ENCODE assay signal across 8 cellular contexts in the genomic region with DNA sequence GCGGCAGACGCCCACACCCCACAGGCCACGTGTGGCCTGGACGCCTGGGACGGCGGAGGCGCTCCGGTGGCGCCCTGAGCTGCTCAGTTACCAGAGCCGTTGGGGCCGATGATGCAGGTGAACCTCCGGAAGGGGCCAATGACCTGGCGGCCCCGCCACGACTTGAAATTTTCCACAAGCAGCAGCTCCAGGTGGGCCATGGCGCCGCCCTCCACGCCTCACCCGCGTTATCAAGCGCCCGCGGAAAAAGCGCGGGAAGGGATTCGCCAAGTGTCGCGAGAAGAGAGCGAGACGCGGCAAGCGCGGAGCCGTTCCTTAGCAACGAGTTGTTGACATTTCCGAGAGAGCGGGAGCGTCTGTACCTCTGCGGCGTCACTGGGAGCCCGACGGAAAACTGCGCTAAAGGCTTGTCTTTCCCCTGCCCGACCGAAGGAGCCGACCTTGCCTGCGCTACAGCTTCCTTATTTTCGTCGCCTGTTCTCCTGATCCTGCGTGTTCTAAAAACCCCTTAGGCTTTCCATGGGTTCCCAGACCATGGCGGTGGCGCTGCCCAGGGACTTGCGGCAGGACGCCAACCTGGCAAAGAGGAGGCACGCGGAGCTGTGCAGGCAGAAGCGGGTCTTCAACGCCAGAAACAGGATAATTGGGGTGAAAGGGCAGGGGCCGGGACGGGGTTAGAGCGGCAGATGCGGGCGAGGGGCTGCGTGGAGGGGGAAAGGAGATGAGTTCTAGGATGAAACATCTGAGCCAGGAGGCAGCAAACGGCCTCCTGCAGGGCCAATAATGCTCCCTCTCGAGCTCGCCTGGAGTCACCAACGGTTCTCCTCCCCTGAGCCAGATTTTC. TPM values are rescaled to one million over a fixed set of nuclear protein-coding genes. Genes with fewer than 3 reads are reported as not detected.
DNase-seq lines count a peak whose midpoint lies in the region; ATAC-seq and TF ChIP-seq lines count a peak whose summit lies in the region.

TSS of gene RIBC2 (plus strand) at position 326 of the 844 bp plus-strand sequence. CDS start at position 520, 194 bp downstream.
A gene with protein sequence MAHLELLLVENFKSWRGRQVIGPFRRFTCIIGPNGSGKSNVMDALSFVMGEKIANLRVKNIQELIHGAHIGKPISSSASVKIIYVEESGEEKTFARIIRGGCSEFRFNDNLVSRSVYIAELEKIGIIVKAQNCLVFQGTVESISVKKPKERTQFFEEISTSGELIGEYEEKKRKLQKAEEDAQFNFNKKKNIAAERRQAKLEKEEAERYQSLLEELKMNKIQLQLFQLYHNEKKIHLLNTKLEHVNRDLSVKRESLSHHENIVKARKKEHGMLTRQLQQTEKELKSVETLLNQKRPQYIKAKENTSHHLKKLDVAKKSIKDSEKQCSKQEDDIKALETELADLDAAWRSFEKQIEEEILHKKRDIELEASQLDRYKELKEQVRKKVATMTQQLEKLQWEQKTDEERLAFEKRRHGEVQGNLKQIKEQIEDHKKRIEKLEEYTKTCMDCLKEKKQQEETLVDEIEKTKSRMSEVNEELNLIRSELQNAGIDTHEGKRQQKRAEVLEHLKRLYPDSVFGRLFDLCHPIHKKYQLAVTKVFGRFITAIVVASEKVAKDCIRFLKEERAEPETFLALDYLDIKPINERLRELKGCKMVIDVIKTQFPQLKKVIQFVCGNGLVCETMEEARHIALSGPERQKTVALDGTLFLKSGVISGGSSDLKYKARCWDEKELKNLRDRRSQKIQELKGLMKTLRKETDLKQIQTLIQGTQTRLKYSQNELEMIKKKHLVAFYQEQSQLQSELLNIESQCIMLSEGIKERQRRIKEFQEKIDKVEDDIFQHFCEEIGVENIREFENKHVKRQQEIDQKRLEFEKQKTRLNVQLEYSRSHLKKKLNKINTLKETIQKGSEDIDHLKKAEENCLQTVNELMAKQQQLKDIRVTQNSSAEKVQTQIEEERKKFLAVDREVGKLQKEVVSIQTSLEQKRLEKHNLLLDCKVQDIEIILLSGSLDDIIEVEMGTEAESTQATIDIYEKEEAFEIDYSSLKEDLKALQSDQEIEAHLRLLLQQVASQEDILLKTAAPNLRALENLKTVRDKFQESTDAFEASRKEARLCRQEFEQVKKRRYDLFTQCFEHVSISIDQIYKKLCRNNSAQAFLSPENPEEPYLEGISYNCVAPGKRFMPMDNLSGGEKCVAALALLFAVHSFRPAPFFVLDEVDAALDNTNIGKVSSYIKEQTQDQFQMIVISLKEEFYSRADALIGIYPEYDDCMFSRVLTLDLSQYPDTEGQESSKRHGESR (minus strand): TSS at position 232 of the 844 bp plus-strand sequence. CDS start 32 bp downstream, at position 200.

- ATAC-seq in HG03432 (IDR thresholded peaks at IDR 0.05; ENCODE audit: unreplicated experiment) (peak; percentile 47), GM18505 (IDR thresholded peaks at IDR 0.05; ENCODE audit: unreplicated experiment) (no peak)
- ATAC-seq in stimulated activated memory B cell treated with anti-CD40 and anti-IgM and Interleukin-4, amounts not matched to agents 10 μg/mL and 1 μg/mL and 100 μg/mL, for 72 hours: peak; percentile 83

- no peaks in the 10 kb centered on the region for H3K27me3 ChIP-seq in BJ (ENCODE audit: control insufficient read depth, insufficient read depth, low read length)

- 0 out of 2 replicates have a peak, but pooled peaks have one; percentile 17 for TF ChIP-seq CTCF in BJ (IDR thresholded peaks at IDR 0.05; ENCODE audit: insufficient read depth, low read depth, low read length)
- no peak for TF ChIP-seq CTCF in nephron progenitor cell (IDR thresholded peaks at IDR 0.05)

- H3K4me3 Mint-ChIP-seq in activated T-helper 2 cell treated with anti-CD3 and anti-CD28 coated beads, Interferon-gamma antibody, Interleukin-2, Interleukin-4, amounts not matched to agents 10 μg/mL and 5 μg/mL and 100 μg/mL, durations not matched to agents 14 hours and 24 hours and 36 hours (ENCODE audit: low read depth): peak within 1 kb of the TSS; percentile 90
- H3K4me3 Mint-ChIP-seq in nephron progenitor cell: peak within 1 kb of the TSS; percentile 82
- H3K4me3 Mint-ChIP-seq in stimulated activated memory B cell treated with anti-CD40 and anti-IgM and Interleukin-4, amounts not matched to agents 10 μg/mL and 1 μg/mL and 100 μg/mL, for 72 hours: peak within 1 kb of the TSS; percentile 70

- peak within 1 kb of the TSS; percentile 65 for H3K4me3 ChIP-seq in BJ (ENCODE audit: low read depth, low read length)

- H3K36me3 Mint-ChIP-seq in activated T-helper 2 cell treated with anti-CD3 and anti-CD28 coated beads, Interferon-gamma antibody, Interleukin-2, Interleukin-4, amounts not matched to agents 10 μg/mL and 5 μg/mL and 100 μg/mL, durations not matched to agents 14 hours and 24 hours and 36 hours (ENCODE audit: low read depth): peaks cover 23% of the 10 kb centered on the region
- peaks cover 28% of the 10 kb centered on the region for H3K36me3 Mint-ChIP-seq in nephron progenitor cell (ENCODE audit: low read depth)
- H3K36me3 Mint-ChIP-seq in stimulated activated memory B cell treated with anti-CD40 and anti-IgM and Interleukin-4, amounts not matched to agents 10 μg/mL and 1 μg/mL and 100 μg/mL, for 72 hours: no peaks in the 10 kb centered on the region

- intact Hi-C loops in activated T-helper 2 cell treated with anti-CD3 and anti-CD28 coated beads, Interferon-gamma antibody, Interleukin-2, Interleukin-4, amounts not matched to agents 10 μg/mL and 5 μg/mL and 100 μg/mL, durations not matched to agents 14 hours and 24 hours and 36 hours (cut with micrococcal nuclease): loop anchor here (5.0 to 10.0 kb wide), 2 partner anchors 56 to 99 kb away; no protein-coding TSS in a partner anchor

- peak within 1 kb of the TSS; percentile 89 for H3K27ac Mint-ChIP-seq in activated T-helper 2 cell treated with anti-CD3 and anti-CD28 coated beads, Interferon-gamma antibody, Interleukin-2, Interleukin-4, amounts not matched to agents 10 μg/mL and 5 μg/mL and 100 μg/mL, durations not matched to agents 14 hours and 24 hours and 36 hours
- peak within 1 kb of the TSS; percentile 73 for H3K27ac Mint-ChIP-seq in nephron progenitor cell
- peak within 1 kb of the TSS; percentile 77 for H3K27ac Mint-ChIP-seq in stimulated activated memory B cell treated with anti-CD40 and anti-IgM and Interleukin-4, amounts not matched to agents 10 μg/mL and 1 μg/mL and 100 μg/mL, for 72 hours

- no peak for TF ChIP-seq POLR2A in GM18505 (IDR thresholded peaks at IDR 0.05; ENCODE audit: borderline replicate concordance, extremely low read depth, insufficient read depth, insufficient read length)

- peaks cover 16% of the 10 kb centered on the region for H3K4me1 Mint-ChIP-seq in activated T-helper 2 cell treated with anti-CD3 and anti-CD28 coated beads, Interferon-gamma antibody, Interleukin-2, Interleukin-4, amounts not matched to agents 10 μg/mL and 5 μg/mL and 100 μg/mL, durations not matched to agents 14 hours and 24 hours and 36 hours (ENCODE audit: low read depth)
- peaks cover 6% of the 10 kb centered on the region for H3K4me1 Mint-ChIP-seq in nephron progenitor cell
- peaks cover 8% of the 10 kb centered on the region for H3K4me1 Mint-ChIP-seq in stimulated activated memory B cell treated with anti-CD40 and anti-IgM and Interleukin-4, amounts not matched to agents 10 μg/mL and 1 μg/mL and 100 μg/mL, for 72 hours

- H3K36me3 ChIP-seq in BJ (ENCODE audit: control insufficient read depth, insufficient read depth, low read length): no peaks in the 10 kb centered on the region

- DNase-seq in BJ (ENCODE audit: low read depth) (peak; percentile 18), OCI-M2 (lab: John Stamatoyannopoulos, UW; ENCODE audit: unreplicated experiment) (peak; percentile 68), fibroblast of the conjunctiva (ENCODE audit: low read depth) (peak; percentile 59), nephron progenitor cell (peak; percentile 65)
- DNase-seq in activated T-helper 2 cell treated with anti-CD3 and anti-CD28 coated beads, Interferon-gamma antibody, Interleukin-2, Interleukin-4, amounts not matched to agents 10 μg/mL and 5 μg/mL and 100 μg/mL, durations not matched to agents 14 hours and 24 hours and 36 hours (ENCODE audit: low spot score): peak; percentile 90

- POLR2A ChIA-PET in BJ (lab: Charles Lee): no interaction called here

- CTCF ChIA-PET in BJ (lab: Yijun Ruan, JAX): interaction anchor here (0.9 to 2.1 kb wide), 5 partner anchors 11 to 311 kb away, joined by 3 to 6 read pairs (median 4); no protein-coding TSS in a partner anchor

- peaks cover 3% of the 10 kb centered on the region for H3K27me3 Mint-ChIP-seq in activated T-helper 2 cell treated with anti-CD3 and anti-CD28 coated beads, Interferon-gamma antibody, Interleukin-2, Interleukin-4, amounts not matched to agents 10 μg/mL and 5 μg/mL and 100 μg/mL, durations not matched to agents 14 hours and 24 hours and 36 hours (ENCODE audit: low read depth)
- H3K27me3 Mint-ChIP-seq in nephron progenitor cell (ENCODE audit: low read depth, poor library complexity): peaks cover 16% of the 10 kb centered on the region
- H3K27me3 Mint-ChIP-seq in stimulated activated memory B cell treated with anti-CD40 and anti-IgM and Interleukin-4, amounts not matched to agents 10 μg/mL and 1 μg/mL and 100 μg/mL, for 72 hours: peaks cover 27% of the 10 kb centered on the region

- H3K9me3 Mint-ChIP-seq in activated T-helper 2 cell treated with anti-CD3 and anti-CD28 coated beads, Interferon-gamma antibody, Interleukin-2, Interleukin-4, amounts not matched to agents 10 μg/mL and 5 μg/mL and 100 μg/mL, durations not matched to agents 14 hours and 24 hours and 36 hours: no peaks in the 10 kb centered on the region
- peaks cover 23% of the 10 kb centered on the region for H3K9me3 Mint-ChIP-seq in nephron progenitor cell
- no peaks in the 10 kb centered on the region for H3K9me3 Mint-ChIP-seq in stimulated activated memory B cell treated with anti-CD40 and anti-IgM and Interleukin-4, amounts not matched to agents 10 μg/mL and 1 μg/mL and 100 μg/mL, for 72 hours

RNA-seq across cellular contexts. Expression of gene RIBC2, which starts in this region (rescaled TPM):
- polyA plus RNA-seq in BJ (2011; rRNA removed): 0.58 and 1.0 TPM in 2 replicates
- polyA minus RNA-seq in BJ (2011; rRNA and poly(A)+ RNA removed): 0.31 and 0.66 TPM in 2 replicates
- 9.9 and 11.0 TPM in 2 replicates for total RNA-seq in activated T-helper 2 cell treated with anti-CD3 and anti-CD28 coated beads, Interferon-gamma antibody, Interleukin-2, Interleukin-4, amounts not matched to agents 10 μg/mL and 5 μg/mL and 100 μg/mL, durations not matched to agents 14 hours and 24 hours and 36 hours

RNA-seq across cellular contexts. Expression of the second gene that starts in this region (rescaled TPM):
- polyA plus RNA-seq in BJ (2011; rRNA removed): not detected in 2 replicates
- polyA minus RNA-seq in BJ (2011; rRNA and poly(A)+ RNA removed): not detected in 2 replicates
- 0.50 and 0.80 TPM in 2 replicates for total RNA-seq in activated T-helper 2 cell treated with anti-CD3 and anti-CD28 coated beads, Interferon-gamma antibody, Interleukin-2, Interleukin-4, amounts not matched to agents 10 μg/mL and 5 μg/mL and 100 μg/mL, durations not matched to agents 14 hours and 24 hours and 36 hours

Comparison
In these comparisons a context has a peak if more than half of its experiments do, and no peak if none do; other contexts are left out.
1. DNase-seq: peak in every context shown above with its lines; median percentile 90 in activated T-helper 2 cell treated with anti-CD3 and anti-CD28 coated beads, Interferon-gamma antibody, Interleukin-2, Interleukin-4, amounts not matched to agents 10 μg/mL and 5 μg/mL and 100 μg/mL, durations not matched to agents 14 hours and 24 hours and 36 hours; 68 in OCI-M2; 65 in nephron progenitor cell; 59 in fibroblast of the conjunctiva; 18 in BJ.